In genomic region chr3:75621772-75622171, GRCh38 we compare ENCODE assay signal across 14 cellular contexts. TPM values are rescaled to one million over a fixed set of nuclear protein-coding genes. Genes with fewer than 3 reads are reported as not detected.
"Had no signal": no experiment of that assay in that cellular context is flagged by ENCODE, and none has a peak within 500 bp of the region (broad histone marks: within the 10 kb centered on the region; RNA-seq: fewer than 3 reads in every experiment).

No MANE protein-coding gene starts in this region.

RNA-seq across cellular contexts. Expression of gene FRG2C, which starts 42.4 kb away (rescaled TPM):
- total RNA-seq: activated B cell treated with CpG ODN at 0.5 μM for 24 hours; activated CD4-positive, alpha-beta memory T cell treated with anti-CD3 and anti-CD28 coated beads for 36 hours; activated naive CD4-positive, alpha-beta T cell treated with anti-CD3 and anti-CD28 coated beads for 36 hours; activated naive CD4-positive, alpha-beta T cell treated with anti-CD3 and anti-CD28 coated beads, Interleukin-2, amount 50 U/mL, for 72 hours; activated T-cell treated with anti-CD3 and anti-CD28 coated beads, Interleukin-2, amount 50 U/mL, for 4 hours; activated T-helper 1 cell treated with anti-CD3 and anti-CD28 coated beads, Interleukin-12 subunit alpha, Interleukin-12 subunit beta, Interleukin-2, Interleukin-4 antibody, amounts not matched to agents 30 ng/mL and 10 ng/mL and 1 ng/mL, durations not matched to agents 14 hours and 24 hours and 36 hours; adrenal gland; astrocyte; body of pancreas; cardiac septum; NCI-H460; RPMI7951; T-helper 1 cell treated with Interleukin-12 subunit alpha and Interleukin-12 subunit beta and Interleukin-4 antibody, amounts not matched to agents 30 ng/mL and 1 ng/mL, for 36 hours; T-helper 2 cell treated with Interferon-gamma antibody and Interleukin-4, amounts not matched to agents 100 ng/mL and 5 ng/mL, for 36 hours had no signal
